13 cellular contexts compared by ENCODE assay signal in genomic region chr7:48085942-48086341, GRCh38. TPM values are rescaled to one million over a fixed set of nuclear protein-coding genes. Genes with fewer than 3 reads are reported as not detected.
DNase-seq lines count a peak whose midpoint lies in the region; ATAC-seq and TF ChIP-seq lines count a peak whose summit lies in the region.
"Had no signal": no experiment of that assay in that cellular context is flagged by ENCODE, and none has a peak within 500 bp of the region (broad histone marks: within the 10 kb centered on the region; RNA-seq: fewer than 3 reads in every experiment).

No MANE protein-coding gene starts in this region.

- H2BK20ac ChIP-seq in IMR-90 (ENCODE audit: low read depth, low read length): peak overlapping the region; percentile 82

- H2AFZ ChIP-seq in IMR-90 (replicated peaks; ENCODE audit: low read length, poor library complexity): no peak overlapping the region
- H2AFZ ChIP-seq in neuronal stem cell (ENCODE audit: low read length): peak overlapping the region; percentile 79

- H3K79me1 ChIP-seq in IMR-90 (ENCODE audit: low read depth in 1 of 2, low read length in 2 of 2): peaks cover 4 to 22% of the 10 kb centered on the region in 2 experiments; a peak in 3 of 4 replicates
- no peaks in the 10 kb centered on the region for H3K79me1 ChIP-seq in neuronal stem cell (ENCODE audit: low read depth, low read length)

- BruUV-seq in IMR-90 (replicated peaks; lab: Mats Ljungman, UMichigan): no TSS peak

- H3K9me1 ChIP-seq in IMR-90 (ENCODE audit: insufficient read depth, low read length): peaks cover 24% of the 10 kb centered on the region

- H3K23ac ChIP-seq in IMR-90 (ENCODE audit: low read depth, low read length) (peak overlapping the region; percentile 29), neuronal stem cell (ENCODE audit: low read depth, low read length, poor library complexity) (no peak overlapping the region)

- intact Hi-C loops in IMR-90 (cut with micrococcal nuclease) (loop anchor here (5.0 kb wide), 1 partner anchor 94 kb away; no protein-coding TSS in a partner anchor), Right ventricle myocardium inferior (cut with DNase I) (loop anchor here (5.0 kb wide), 2 partner anchors 94 to 109 kb away; partner anchors contain the start of gene HUS1)

- H2BK5ac ChIP-seq in IMR-90 (ENCODE audit: low read depth, low read length, poor library complexity, severe bottlenecking): peak overlapping the region; percentile 29
- no peak overlapping the region for H2BK5ac ChIP-seq in neuronal stem cell (ENCODE audit: low read length)

- H3K56ac ChIP-seq in IMR-90 (ENCODE audit: extremely low read depth, insufficient read depth, low read length): no peak overlapping the region

- TF ChIP-seq RAD21 in IMR-90 (IDR thresholded peaks at IDR 0.05; ENCODE audit: low read length): no peak

- H3K27me3 Mint-ChIP-seq in CD4-positive, CD25-positive, alpha-beta regulatory T cell: peaks cover under 1% of the 10 kb centered on the region
- no peaks in the 10 kb centered on the region for H3K27me3 Mint-ChIP-seq in activated naive CD8-positive, alpha-beta T cell treated with anti-CD3 and anti-CD28 coated beads, Interleukin-2, amount 10 ng/mL, durations not matched to agents 7 days and 5 days

- no peak for TF ChIP-seq POLR2A in IMR-90 (IDR thresholded peaks at IDR 0.05; ENCODE audit: low read depth, low read length)

- no peak overlapping the region for H3K4me3 ChIP-seq in CD4-positive, CD25-positive, alpha-beta regulatory T cell (ENCODE audit: low read depth, low read length)
- H3K4me3 ChIP-seq in IMR-90 (ENCODE audit: insufficient read depth, low read depth, low read length) (no peak overlapping the region), neuronal stem cell (ENCODE audit: low read length in 2 of 2) (no peak overlapping the region)
- H3K4me3 ChIP-seq: body of pancreas had no signal

- no peak for TF ChIP-seq CTCF in IMR-90 (conservative IDR thresholded peaks at IDR 0.05; ENCODE audit: low read depth, low read length)

- CTCF ChIA-PET in IMR-90 (lab: Yijun Ruan, JAX): interaction anchor here (1.0 to 1.3 kb wide), 2 partner anchors 25 to 94 kb away, joined by 3 to 4 read pairs; no protein-coding TSS in a partner anchor

- H4K20me1 ChIP-seq in IMR-90 (ENCODE audit: insufficient read depth, low read length): 0 out of 2 replicates have a peak, but pooled peaks cover 3% of the 10 kb centered on the region

- in situ Hi-C loops in IMR-90 (cut with MboI; ENCODE audit: low sequenced_read_pairs): no loop called here

- peak overlapping the region; percentile 54 for H4K91ac ChIP-seq in IMR-90 (ENCODE audit: insufficient read depth, low read depth, low read length)
- H4K91ac ChIP-seq in neuronal stem cell (ENCODE audit: low read depth, low read length, poor library complexity): no peak overlapping the region

- peak overlapping the region; percentile 41 for H2BK120ac ChIP-seq in IMR-90 (ENCODE audit: low read depth, low read length)
- no peak overlapping the region for H2BK120ac ChIP-seq in neuronal stem cell (ENCODE audit: low read depth, low read length)

- H3K9ac ChIP-seq in IMR-90 (ENCODE audit: low read depth, low read length): no peak overlapping the region
- no peak overlapping the region for H3K9ac ChIP-seq in neuronal stem cell (ENCODE audit: low read depth, low read length, poor library complexity)
- H3K9ac ChIP-seq: parathyroid adenoma had no signal

- H3K9me3 Mint-ChIP-seq in CD4-positive, CD25-positive, alpha-beta regulatory T cell: peaks cover 0 to 1% (median 0%) of the 10 kb centered on the region in 7 donors
- H3K9me3 Mint-ChIP-seq in activated naive CD8-positive, alpha-beta T cell treated with anti-CD3 and anti-CD28 coated beads, Interleukin-2, amount 10 ng/mL, durations not matched to agents 7 days and 5 days: no peaks in the 10 kb centered on the region

- no peaks in the 10 kb centered on the region for H3K27me3 ChIP-seq in CD4-positive, CD25-positive, alpha-beta regulatory T cell (ENCODE audit: control insufficient read depth, insufficient read depth, low read length)
- H3K27me3 ChIP-seq in IMR-90 (ENCODE audit: control insufficient read depth, insufficient read depth, low read length) (no peaks in the 10 kb centered on the region), neuronal stem cell (ENCODE audit: control insufficient read depth in 3 of 3, insufficient read depth in 3 of 3, low read depth in 1 of 3, low read length in 3 of 3) (no peaks in the 10 kb centered on the region)
- H3K27me3 ChIP-seq: body of pancreas had no signal

- DNase-seq in CD4-positive, CD25-positive, alpha-beta regulatory T cell: no peak
- DNase-seq in IMR-90: no peak
- DNase-seq in activated naive CD8-positive, alpha-beta T cell treated with anti-CD3 and anti-CD28 coated beads, Interleukin-2, amount 10 ng/mL, durations not matched to agents 7 days and 5 days: no peak
- DNase-seq in neuronal stem cell (ENCODE audit: low spot score): no peak
- DNase-seq in Right ventricle myocardium inferior (ENCODE audit: missing footprints): no peak
- no peak for DNase-seq in cerebellum (ENCODE audit: low spot score)
- DNase-seq: activated CD4-positive, alpha-beta T cell treated with anti-CD3 and anti-CD28 coated beads for 4 hours; body of pancreas; KBM-7 had no signal

- H3K27ac ChIP-seq in CD4-positive, CD25-positive, alpha-beta regulatory T cell (ENCODE audit: insufficient read depth, low read length, poor library complexity, severe bottlenecking): peak overlapping the region; percentile 80
- peak overlapping the region; percentile 27; the same call in 1 of the 2 replicates for H3K27ac ChIP-seq in IMR-90 (ENCODE audit: insufficient read depth, low read length)
- H3K27ac ChIP-seq in neuronal stem cell (replicated peaks; ENCODE audit: low read length): no peak overlapping the region
- H3K27ac ChIP-seq: parathyroid adenoma had no signal

- no peak overlapping the region for H2AK9ac ChIP-seq in IMR-90 (replicated peaks; ENCODE audit: low read depth, low read length, poor library complexity)

- dilution Hi-C loops in IMR-90 (cut with HindIII; ENCODE audit: low sequenced_read_pairs, unreplicated experiment): no loop called here

- H3K4me2 ChIP-seq in IMR-90 (ENCODE audit: low read depth, low read length) (no peak overlapping the region), neuronal stem cell (ENCODE audit: insufficient read depth, low read length, poor library complexity, severe bottlenecking) (no peak overlapping the region)

- H3K4me3 Mint-ChIP-seq in CD4-positive, CD25-positive, alpha-beta regulatory T cell: no peak overlapping the region
- peak overlapping the region; percentile 70 for H3K4me3 Mint-ChIP-seq in activated naive CD8-positive, alpha-beta T cell treated with anti-CD3 and anti-CD28 coated beads, Interleukin-2, amount 10 ng/mL, durations not matched to agents 7 days and 5 days

- no CpG with 5 or more reads among the region's 1 CpG for WGBS in IMR-90 (ENCODE audit: extremely low coverage in 2 of 2, insufficient read length in 1 of 2), 2 experiments
- WGBS in neuronal stem cell (ENCODE audit: extremely low coverage in 2 of 2, insufficient read length in 2 of 2, insufficient replicate concordance in 1 of 2), 2 donors: no CpG with 5 or more reads among the region's 1 CpG

- H4K8ac ChIP-seq in IMR-90 (ENCODE audit: low read depth in 2 of 2, low read length in 2 of 2) (peak overlapping the region; percentile 22 to 24; a peak in 3 of 4 replicates), neuronal stem cell (ENCODE audit: low read depth, low read length) (no peak overlapping the region)

- POLR2A ChIA-PET in IMR-90 (lab: Charles Lee; ENCODE audit: unreplicated experiment): no interaction called here
- POLR2A ChIA-PET in activated naive CD8-positive, alpha-beta T cell treated with anti-CD3 and anti-CD28 coated beads, Interleukin-2, amount 10 ng/mL, durations not matched to agents 7 days and 5 days (lab: Charles Lee): interaction anchor here (1.6 to 3.2 kb wide), 3 partner anchors 10 to 95 kb away, joined by 8 to 11 read pairs (median 10); no protein-coding TSS in a partner anchor

- H3K36me3 Mint-ChIP-seq in CD4-positive, CD25-positive, alpha-beta regulatory T cell: peaks cover 5% of the 10 kb centered on the region
- peaks cover 7% of the 10 kb centered on the region for H3K36me3 Mint-ChIP-seq in activated naive CD8-positive, alpha-beta T cell treated with anti-CD3 and anti-CD28 coated beads, Interleukin-2, amount 10 ng/mL, durations not matched to agents 7 days and 5 days

- peak overlapping the region; percentile 12 for H2AK5ac ChIP-seq in IMR-90 (ENCODE audit: low read depth, low read length)
- H2AK5ac ChIP-seq in neuronal stem cell (ENCODE audit: low read depth, low read length): no peak overlapping the region

- H3K14ac ChIP-seq in IMR-90 (replicated peaks; ENCODE audit: low read depth, low read length) (peak overlapping the region; percentile 11), neuronal stem cell (ENCODE audit: low read length) (no peak overlapping the region)

- H3K4me1 Mint-ChIP-seq in CD4-positive, CD25-positive, alpha-beta regulatory T cell: peaks cover 27 to 67% (median 51%) of the 10 kb centered on the region in 4 donors
- H3K4me1 Mint-ChIP-seq in activated naive CD8-positive, alpha-beta T cell treated with anti-CD3 and anti-CD28 coated beads, Interleukin-2, amount 10 ng/mL, durations not matched to agents 7 days and 5 days: peaks cover 52% of the 10 kb centered on the region

- ATAC-seq in CD4-positive, CD25-positive, alpha-beta regulatory T cell (ENCODE audit: low read depth in 2 of 2): no peak
- ATAC-seq in IMR-90 (ENCODE audit: low read depth): no peak
- no peak for ATAC-seq in activated naive CD8-positive, alpha-beta T cell treated with anti-CD3 and anti-CD28 coated beads, Interleukin-2, amount 10 ng/mL, durations not matched to agents 7 days and 5 days (ENCODE audit: low read depth)
- ATAC-seq in HG03135 (IDR thresholded peaks at IDR 0.05; ENCODE audit: unreplicated experiment): no peak
- ATAC-seq in Right ventricle myocardium inferior: no peak
- no peak for ATAC-seq in HG02610 (IDR thresholded peaks at IDR 0.05; ENCODE audit: unreplicated experiment)
- ATAC-seq: body of pancreas had no signal

- peaks cover 59% of the 10 kb centered on the region for H3K4me1 ChIP-seq in CD4-positive, CD25-positive, alpha-beta regulatory T cell (ENCODE audit: control insufficient read depth, insufficient read depth, low read length, poor library complexity, severe bottlenecking)
- H3K4me1 ChIP-seq in IMR-90 (ENCODE audit: control insufficient read depth, insufficient read depth, low read length): peaks cover 26% of the 10 kb centered on the region
- peaks cover 2 to 16% of the 10 kb centered on the region in 2 donors for H3K4me1 ChIP-seq in neuronal stem cell (ENCODE audit: control insufficient read depth in 2 of 2, insufficient read depth in 1 of 2, low read depth in 1 of 2, low read length in 2 of 2)

- H3K9me3 ChIP-seq in CD4-positive, CD25-positive, alpha-beta regulatory T cell (ENCODE audit: control insufficient read depth in 2 of 2, low read length in 2 of 2): no peaks in the 10 kb centered on the region
- H3K9me3 ChIP-seq in IMR-90 (ENCODE audit: control insufficient read depth, insufficient read depth, low read length) (no peaks in the 10 kb centered on the region), neuronal stem cell (replicated peaks in 1 of 2; ENCODE audit: control insufficient read depth in 2 of 2, insufficient read depth in 1 of 2, low read depth in 1 of 2, low read length in 2 of 2) (no peaks in the 10 kb centered on the region)
- H3K9me3 ChIP-seq: body of pancreas had no signal

- peak overlapping the region; percentile 67; the same call in 2 of the 3 replicates for H2BK15ac ChIP-seq in IMR-90 (ENCODE audit: low read depth, low read length)
- no peak overlapping the region for H2BK15ac ChIP-seq in neuronal stem cell (ENCODE audit: low read length)

- H3K4ac ChIP-seq in IMR-90 (ENCODE audit: low read depth, low read length) (peak overlapping the region; percentile 86), neuronal stem cell (ENCODE audit: low read length) (no peak overlapping the region)

- H3K18ac ChIP-seq in IMR-90 (ENCODE audit: low read depth, low read length) (peak overlapping the region; percentile 85), neuronal stem cell (ENCODE audit: low read length) (peak overlapping the region; percentile 42)

- peak overlapping the region; percentile 88 to 97 (median 89) for H3K27ac Mint-ChIP-seq in CD4-positive, CD25-positive, alpha-beta regulatory T cell
- peak overlapping the region; percentile 94 for H3K27ac Mint-ChIP-seq in activated naive CD8-positive, alpha-beta T cell treated with anti-CD3 and anti-CD28 coated beads, Interleukin-2, amount 10 ng/mL, durations not matched to agents 7 days and 5 days

- H3K36me3 ChIP-seq in CD4-positive, CD25-positive, alpha-beta regulatory T cell (ENCODE audit: control insufficient read depth, insufficient read depth, low read length): peaks cover 3% of the 10 kb centered on the region
- H3K36me3 ChIP-seq in IMR-90 (ENCODE audit: control insufficient read depth, insufficient read depth, low read length) (no peaks in the 10 kb centered on the region), neuronal stem cell (replicated peaks in 1 of 2; ENCODE audit: control insufficient read depth in 2 of 2, insufficient read depth in 2 of 2, low read length in 2 of 2) (peaks cover 0 to 2% of the 10 kb centered on the region in 2 donors)

- H4K5ac ChIP-seq in IMR-90 (ENCODE audit: low read depth, low read length): peak overlapping the region; percentile 76

- no peak overlapping the region for H2BK12ac ChIP-seq in neuronal stem cell (ENCODE audit: low read length)

RNA-seq across cellular contexts. Expression of gene UPP1, which starts 3.1 kb away (rescaled TPM):
- 66.6 TPM for total RNA-seq in CD4-positive, CD25-positive, alpha-beta regulatory T cell
- 100 to 1,000 TPM in 3 of 4 donors, 10 to 100 TPM in 1; 98.1 to 123 (median 110) TPM for polyA plus RNA-seq in CD4-positive, CD25-positive, alpha-beta regulatory T cell
- total RNA-seq in IMR-90 (2012; rRNA removed) (3.9 and 4.2 TPM in 2 replicates), Right ventricle myocardium inferior (20.9 TPM), cerebellum (23.5 TPM)
- 14.5 and 17.0 TPM in 2 replicates for polyA plus RNA-seq in IMR-90 (2012; rRNA removed)
- polyA plus RNA-seq in IMR-90 (2012; cell fraction: cytosol; rRNA removed): 13.7 and 14.6 TPM in 2 replicates
- polyA plus RNA-seq in IMR-90 (2012; cell fraction: nucleus; rRNA removed; ENCODE audit: low replicate concordance): 47.9 and 58.8 TPM in 2 replicates
- total RNA-seq in activated naive CD8-positive, alpha-beta T cell treated with anti-CD3 and anti-CD28 coated beads, Interleukin-2, amount 10 ng/mL, durations not matched to agents 7 days and 5 days: 10 to 100 TPM; 50.4 to 55.1 TPM
- 25.1 TPM for polyA plus RNA-seq in neuronal stem cell (2013, experiment 1 of 2)
- 23.8 TPM for polyA plus RNA-seq in neuronal stem cell (2013, experiment 2 of 2)

RNA-seq across cellular contexts. Expression of gene C7orf57, which starts 50.6 kb away (rescaled TPM):
- not detected for total RNA-seq in CD4-positive, CD25-positive, alpha-beta regulatory T cell
- not detected for polyA plus RNA-seq in CD4-positive, CD25-positive, alpha-beta regulatory T cell
- total RNA-seq in IMR-90 (2012; rRNA removed): not detected in 2 replicates
- polyA plus RNA-seq in IMR-90 (2012; rRNA removed): not detected in 2 replicates
- not detected in 2 replicates for polyA plus RNA-seq in IMR-90 (2012; cell fraction: cytosol; rRNA removed)
- polyA plus RNA-seq in IMR-90 (2012; cell fraction: nucleus; rRNA removed; ENCODE audit: low replicate concordance): not detected in 2 replicates
- under 1 TPM; 0.14 to 0.40 TPM for total RNA-seq in activated naive CD8-positive, alpha-beta T cell treated with anti-CD3 and anti-CD28 coated beads, Interleukin-2, amount 10 ng/mL, durations not matched to agents 7 days and 5 days
- 0.14 TPM for polyA plus RNA-seq in neuronal stem cell (2013, experiment 1 of 2)
- 0.08 TPM for polyA plus RNA-seq in neuronal stem cell (2013, experiment 2 of 2)
- not detected for total RNA-seq in Right ventricle myocardium inferior
- 2.4 TPM for total RNA-seq in cerebellum
- total RNA-seq: kidney epithelial cell had no signal

RNA-seq across cellular contexts. Expression of gene SUN3, which starts 57.0 kb away (rescaled TPM):
- not detected for total RNA-seq in CD4-positive, CD25-positive, alpha-beta regulatory T cell
- not detected for polyA plus RNA-seq in CD4-positive, CD25-positive, alpha-beta regulatory T cell
- total RNA-seq in IMR-90 (2012; rRNA removed) (not detected in 2 replicates), Right ventricle myocardium inferior (not detected), cerebellum (0.36 TPM)
- polyA plus RNA-seq in IMR-90 (2012; rRNA removed): not detected in 2 replicates
- polyA plus RNA-seq in IMR-90 (2012; cell fraction: cytosol; rRNA removed): not detected in 2 replicates
- not detected in 2 replicates for polyA plus RNA-seq in IMR-90 (2012; cell fraction: nucleus; rRNA removed; ENCODE audit: low replicate concordance)
- not detected for total RNA-seq in activated naive CD8-positive, alpha-beta T cell treated with anti-CD3 and anti-CD28 coated beads, Interleukin-2, amount 10 ng/mL, durations not matched to agents 7 days and 5 days
- polyA plus RNA-seq in neuronal stem cell (2013, experiment 1 of 2): not detected
- not detected for polyA plus RNA-seq in neuronal stem cell (2013, experiment 2 of 2)
- total RNA-seq: body of pancreas, kidney epithelial cell had no signal
